ENCODE assay signal across 1 cellular context in genomic region chr21:32990666-32991065, GRCh38.
TF ChIP-seq lines count a peak whose summit lies in the region.

No MANE protein-coding gene starts in this region.

TF ChIP-seq in GM23338, 12 proteins besides CTCF, POLR2A, EP300 and RAD21 (continued from another document):
- TF ChIP-seq REST (IDR thresholded peaks at IDR 0.05; ENCODE audit: unreplicated experiment) (no peak), STAT1 (IDR thresholded peaks at IDR 0.05; ENCODE audit: unreplicated experiment) (no peak)
